ENCODE assay signal across 1 cellular context in genomic region chr6:54059683-54060082, GRCh38.
TF ChIP-seq lines count a peak whose summit lies in the region.

No MANE protein-coding gene starts in this region.

TF ChIP-seq in A549, 52 proteins besides CTCF, POLR2A, EP300 and RAD21 (continued from another document):
- TF ChIP-seq, protein P1, sequence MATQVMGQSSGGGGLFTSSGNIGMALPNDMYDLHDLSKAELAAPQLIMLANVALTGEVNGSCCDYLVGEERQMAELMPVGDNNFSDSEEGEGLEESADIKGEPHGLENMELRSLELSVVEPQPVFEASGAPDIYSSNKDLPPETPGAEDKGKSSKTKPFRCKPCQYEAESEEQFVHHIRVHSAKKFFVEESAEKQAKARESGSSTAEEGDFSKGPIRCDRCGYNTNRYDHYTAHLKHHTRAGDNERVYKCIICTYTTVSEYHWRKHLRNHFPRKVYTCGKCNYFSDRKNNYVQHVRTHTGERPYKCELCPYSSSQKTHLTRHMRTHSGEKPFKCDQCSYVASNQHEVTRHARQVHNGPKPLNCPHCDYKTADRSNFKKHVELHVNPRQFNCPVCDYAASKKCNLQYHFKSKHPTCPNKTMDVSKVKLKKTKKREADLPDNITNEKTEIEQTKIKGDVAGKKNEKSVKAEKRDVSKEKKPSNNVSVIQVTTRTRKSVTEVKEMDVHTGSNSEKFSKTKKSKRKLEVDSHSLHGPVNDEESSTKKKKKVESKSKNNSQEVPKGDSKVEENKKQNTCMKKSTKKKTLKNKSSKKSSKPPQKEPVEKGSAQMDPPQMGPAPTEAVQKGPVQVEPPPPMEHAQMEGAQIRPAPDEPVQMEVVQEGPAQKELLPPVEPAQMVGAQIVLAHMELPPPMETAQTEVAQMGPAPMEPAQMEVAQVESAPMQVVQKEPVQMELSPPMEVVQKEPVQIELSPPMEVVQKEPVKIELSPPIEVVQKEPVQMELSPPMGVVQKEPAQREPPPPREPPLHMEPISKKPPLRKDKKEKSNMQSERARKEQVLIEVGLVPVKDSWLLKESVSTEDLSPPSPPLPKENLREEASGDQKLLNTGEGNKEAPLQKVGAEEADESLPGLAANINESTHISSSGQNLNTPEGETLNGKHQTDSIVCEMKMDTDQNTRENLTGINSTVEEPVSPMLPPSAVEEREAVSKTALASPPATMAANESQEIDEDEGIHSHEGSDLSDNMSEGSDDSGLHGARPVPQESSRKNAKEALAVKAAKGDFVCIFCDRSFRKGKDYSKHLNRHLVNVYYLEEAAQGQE (IDR thresholded peaks at IDR 0.05), result no peak
- TF ChIP-seq, protein P2, sequence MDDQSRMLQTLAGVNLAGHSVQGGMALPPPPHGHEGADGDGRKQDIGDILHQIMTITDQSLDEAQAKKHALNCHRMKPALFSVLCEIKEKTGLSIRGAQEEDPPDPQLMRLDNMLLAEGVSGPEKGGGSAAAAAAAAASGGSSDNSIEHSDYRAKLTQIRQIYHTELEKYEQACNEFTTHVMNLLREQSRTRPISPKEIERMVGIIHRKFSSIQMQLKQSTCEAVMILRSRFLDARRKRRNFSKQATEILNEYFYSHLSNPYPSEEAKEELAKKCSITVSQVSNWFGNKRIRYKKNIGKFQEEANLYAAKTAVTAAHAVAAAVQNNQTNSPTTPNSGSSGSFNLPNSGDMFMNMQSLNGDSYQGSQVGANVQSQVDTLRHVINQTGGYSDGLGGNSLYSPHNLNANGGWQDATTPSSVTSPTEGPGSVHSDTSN (IDR thresholded peaks at IDR 0.05), result no peak
- no peak for TF ChIP-seq SREBF2 (IDR thresholded peaks at IDR 0.05)
- TF ChIP-seq E2F6 (IDR thresholded peaks at IDR 0.05; ENCODE audit: borderline replicate concordance, low read depth), result no peak
- no peak for TF ChIP-seq MAX (IDR thresholded peaks at IDR 0.05)
- no peak for TF ChIP-seq HOXA7 (CRISPR knock-in tag; IDR thresholded peaks at IDR 0.05)
- TF ChIP-seq RARB (CRISPR knock-in tag; IDR thresholded peaks at IDR 0.05), result no peak
- TF ChIP-seq RFX5 (IDR thresholded peaks at IDR 0.05), result no peak
- no peak for TF ChIP-seq TP53 (CRISPR knock-in tag; IDR thresholded peaks at IDR 0.05)
- TF ChIP-seq RNF2 (IDR thresholded peaks at IDR 0.05; ENCODE audit: borderline replicate concordance, low read depth), result no peak
- TF ChIP-seq HOXB5 (CRISPR knock-in tag; IDR thresholded peaks at IDR 0.05), result no peak
